Comparison of ENCODE assay signal across 8 cellular contexts in the genomic region with DNA sequence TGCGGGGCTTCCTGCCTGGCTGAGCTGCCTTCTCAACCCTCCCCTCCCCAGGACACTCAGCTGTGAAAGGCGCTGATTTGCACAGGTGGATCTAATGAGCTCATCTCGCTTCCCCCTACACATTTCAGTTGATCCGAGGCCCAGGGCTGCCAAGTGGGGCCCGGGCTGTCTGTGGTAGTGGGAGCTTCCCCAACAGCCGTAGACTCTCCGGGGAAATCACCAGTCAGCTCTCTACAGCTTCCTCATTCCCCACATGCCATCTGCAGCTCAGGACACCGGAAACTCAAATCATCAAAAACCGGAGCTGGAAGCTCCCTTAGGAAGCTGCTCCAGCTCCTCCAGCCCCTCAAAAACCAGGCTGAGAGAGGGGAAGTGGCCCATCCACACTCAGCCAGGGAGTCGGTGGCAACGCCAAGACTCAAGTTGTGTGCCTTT. TPM values are rescaled to one million over a fixed set of nuclear protein-coding genes. Genes with fewer than 3 reads are reported as not detected.
DNase-seq lines count a peak whose midpoint lies in the region; ATAC-seq and TF ChIP-seq lines count a peak whose summit lies in the region.

No MANE protein-coding gene starts in this region.

- ATAC-seq in GM21576 (IDR thresholded peaks at IDR 0.05; ENCODE audit: unreplicated experiment) (peak; percentile 66), GM21717 (IDR thresholded peaks at IDR 0.05; ENCODE audit: unreplicated experiment) (no peak)

- no peaks in the 10 kb centered on the region for H3K27me3 ChIP-seq in kidney epithelial cell (ENCODE audit: control insufficient read depth, insufficient read depth, low read length)

- H3K36me3 ChIP-seq in kidney epithelial cell (ENCODE audit: control insufficient read depth, insufficient read depth, low read length), result no peaks in the 10 kb centered on the region

- TF ChIP-seq CTCF in kidney epithelial cell (IDR thresholded peaks at IDR 0.05; ENCODE audit: insufficient read depth, low read length, poor library complexity, severe bottlenecking), result no peak

- H3K4me3 ChIP-seq in kidney epithelial cell (ENCODE audit: low read depth, low read length), result no peak overlapping the region

- DNase-seq in Ammon's horn (ENCODE audit: low spot score) (peak; percentile 58), kidney epithelial cell (ENCODE audit: low read depth) (peak; percentile 31), foreskin melanocyte (no peak), NCI-H524 (lab: John Stamatoyannopoulos, UW) (no peak), iPS-NIHi7 (ENCODE audit: extremely low spot score) (no peak)

TF ChIP-seq in PFSK-1, 5 proteins besides CTCF, POLR2A, EP300 and RAD21:
- no peak for TF ChIP-seq POLR2AphosphoS5 (IDR thresholded peaks at IDR 0.05; ENCODE audit: low read depth, low read length)
- TF ChIP-seq FOXP2 (optimal IDR thresholded peaks at IDR 0.05; ENCODE audit: borderline replicate concordance, extremely low read depth, extremely low read length, insufficient read depth), result peak; percentile 45
- TF ChIP-seq, protein P1, sequence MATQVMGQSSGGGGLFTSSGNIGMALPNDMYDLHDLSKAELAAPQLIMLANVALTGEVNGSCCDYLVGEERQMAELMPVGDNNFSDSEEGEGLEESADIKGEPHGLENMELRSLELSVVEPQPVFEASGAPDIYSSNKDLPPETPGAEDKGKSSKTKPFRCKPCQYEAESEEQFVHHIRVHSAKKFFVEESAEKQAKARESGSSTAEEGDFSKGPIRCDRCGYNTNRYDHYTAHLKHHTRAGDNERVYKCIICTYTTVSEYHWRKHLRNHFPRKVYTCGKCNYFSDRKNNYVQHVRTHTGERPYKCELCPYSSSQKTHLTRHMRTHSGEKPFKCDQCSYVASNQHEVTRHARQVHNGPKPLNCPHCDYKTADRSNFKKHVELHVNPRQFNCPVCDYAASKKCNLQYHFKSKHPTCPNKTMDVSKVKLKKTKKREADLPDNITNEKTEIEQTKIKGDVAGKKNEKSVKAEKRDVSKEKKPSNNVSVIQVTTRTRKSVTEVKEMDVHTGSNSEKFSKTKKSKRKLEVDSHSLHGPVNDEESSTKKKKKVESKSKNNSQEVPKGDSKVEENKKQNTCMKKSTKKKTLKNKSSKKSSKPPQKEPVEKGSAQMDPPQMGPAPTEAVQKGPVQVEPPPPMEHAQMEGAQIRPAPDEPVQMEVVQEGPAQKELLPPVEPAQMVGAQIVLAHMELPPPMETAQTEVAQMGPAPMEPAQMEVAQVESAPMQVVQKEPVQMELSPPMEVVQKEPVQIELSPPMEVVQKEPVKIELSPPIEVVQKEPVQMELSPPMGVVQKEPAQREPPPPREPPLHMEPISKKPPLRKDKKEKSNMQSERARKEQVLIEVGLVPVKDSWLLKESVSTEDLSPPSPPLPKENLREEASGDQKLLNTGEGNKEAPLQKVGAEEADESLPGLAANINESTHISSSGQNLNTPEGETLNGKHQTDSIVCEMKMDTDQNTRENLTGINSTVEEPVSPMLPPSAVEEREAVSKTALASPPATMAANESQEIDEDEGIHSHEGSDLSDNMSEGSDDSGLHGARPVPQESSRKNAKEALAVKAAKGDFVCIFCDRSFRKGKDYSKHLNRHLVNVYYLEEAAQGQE (IDR thresholded peaks at IDR 0.05; ENCODE audit: insufficient read depth in 1 of 2, low read depth in 2 of 2, low read length in 2 of 2), result peak in 1 of 2 experiments; percentile 15; a peak in 1 of 4 replicates

RNA-seq across cellular contexts. Expression of a gene that starts 56.2 kb away (rescaled TPM):
- 18.5 TPM for polyA plus RNA-seq in PFSK-1 (2012; ENCODE audit: insufficient read length, low read depth)
- total RNA-seq in kidney epithelial cell, result 39.8 and 50.0 TPM in 2 replicates

Comparison
In these comparisons a context has a peak if more than half of its experiments do, and no peak if none do; other contexts are left out.
1. DNase-seq: peak in Ammon's horn (single experiment) and kidney epithelial cell (single experiment); none in foreskin melanocyte (single experiment), NCI-H524 (0 of 2) and iPS-NIHi7 (single experiment).